ENCODE assay signal across 19 cellular contexts in genomic region chr12:88925370-88925915, GRCh38.
DNase-seq lines count a peak whose midpoint lies in the region; TF ChIP-seq lines count a peak whose summit lies in the region.
"Had no signal": no experiment of that assay in that cellular context is flagged by ENCODE, and none has a peak within 500 bp of the region (broad histone marks: within the 10 kb centered on the region; RNA-seq: fewer than 3 reads in every experiment).

No MANE protein-coding gene starts in this region.

- no peaks in the 10 kb centered on the region for H3K9me3 ChIP-seq in GM23248 (ENCODE audit: low read depth)
- no peaks in the 10 kb centered on the region for H3K9me3 ChIP-seq in MG63
- no peaks in the 10 kb centered on the region for H3K9me3 ChIP-seq in adrenal gland (replicated peaks in 1 of 3)
- H3K9me3 ChIP-seq: lower lobe of right lung, testis had no signal

- in situ Hi-C loops in GM23248 (cut with MboI): no loop called here

- no peak overlapping the region for H3K27ac Mint-ChIP-seq in activated T-helper 2 cell treated with anti-CD3 and anti-CD28 coated beads, Interferon-gamma antibody, Interleukin-2, Interleukin-4, amounts not matched to agents 10 μg/mL and 5 μg/mL and 100 μg/mL, durations not matched to agents 14 hours and 24 hours and 36 hours
- H3K27ac Mint-ChIP-seq: activated naive CD8-positive, alpha-beta T cell treated with anti-CD3 and anti-CD28 coated beads, Interleukin-2, amount 50 U/mL, for 24 hours; stimulated activated naive B cell treated with anti-CD40 and anti-IgM and Interleukin-4, amounts not matched to agents 10 μg/mL and 1 μg/mL and 100 μg/mL, for 72 hours had no signal

- no peaks in the 10 kb centered on the region for H3K36me3 Mint-ChIP-seq in activated T-helper 2 cell treated with anti-CD3 and anti-CD28 coated beads, Interferon-gamma antibody, Interleukin-2, Interleukin-4, amounts not matched to agents 10 μg/mL and 5 μg/mL and 100 μg/mL, durations not matched to agents 14 hours and 24 hours and 36 hours (ENCODE audit: low read depth)
- H3K36me3 Mint-ChIP-seq: stimulated activated naive B cell treated with anti-CD40 and anti-IgM and Interleukin-4, amounts not matched to agents 10 μg/mL and 1 μg/mL and 100 μg/mL, for 72 hours had no signal

- H3K4me3 ChIP-seq in GM23248 (peak overlapping the region; percentile 18), fibroblast of the aortic adventitia (ENCODE audit: low read depth, low read length) (no peak overlapping the region), MG63 (no peak overlapping the region), adrenal gland (no peak overlapping the region)
- H3K4me3 ChIP-seq: coronary artery, lower lobe of right lung, testis had no signal

- peak; percentile 54 for DNase-seq in GM23248
- peak; percentile 69 for DNase-seq in fibroblast of the aortic adventitia (ENCODE audit: low read depth)
- DNase-seq in MG63: no peak
- no peak for DNase-seq in activated T-helper 2 cell treated with anti-CD3 and anti-CD28 coated beads, Interferon-gamma antibody, Interleukin-2, Interleukin-4, amounts not matched to agents 10 μg/mL and 5 μg/mL and 100 μg/mL, durations not matched to agents 14 hours and 24 hours and 36 hours (ENCODE audit: low spot score)
- DNase-seq in adrenal gland: no peak
- DNase-seq in RKO (ENCODE audit: low spot score): no peak
- DNase-seq: activated CD4-positive, alpha-beta T cell treated with anti-CD3 and anti-CD28 coated beads, Interleukin-2, amount 50 U/mL, for 48 hours; activated CD8-positive, alpha-beta memory T cell treated with anti-CD3 and anti-CD28 coated beads, Interleukin-2, amount 50 U/mL, for 48 hours; activated effector memory CD4-positive, alpha-beta T cell treated with anti-CD3 and anti-CD28 coated beads, Interleukin-2, amount 50 U/mL, for 16 hours; activated naive CD8-positive, alpha-beta T cell treated with anti-CD3 and anti-CD28 coated beads, Interleukin-2, amount 50 U/mL, for 24 hours; kidney; lower lobe of right lung; NCI-H1105 treated with DMSO at 0.1 percent for 48 hours; NCI-H2081 treated with DMSO at 0.1 percent for 48 hours; RPMI8226; stimulated activated naive B cell treated with anti-CD40 and anti-IgM and Interleukin-4, amounts not matched to agents 10 μg/mL and 1 μg/mL and 100 μg/mL, for 72 hours; testis had no signal

- H3K4me3 Mint-ChIP-seq in activated T-helper 2 cell treated with anti-CD3 and anti-CD28 coated beads, Interferon-gamma antibody, Interleukin-2, Interleukin-4, amounts not matched to agents 10 μg/mL and 5 μg/mL and 100 μg/mL, durations not matched to agents 14 hours and 24 hours and 36 hours (ENCODE audit: low read depth): no peak overlapping the region
- H3K4me3 Mint-ChIP-seq: activated naive CD8-positive, alpha-beta T cell treated with anti-CD3 and anti-CD28 coated beads, Interleukin-2, amount 50 U/mL, for 24 hours; stimulated activated naive B cell treated with anti-CD40 and anti-IgM and Interleukin-4, amounts not matched to agents 10 μg/mL and 1 μg/mL and 100 μg/mL, for 72 hours had no signal

- peaks cover 29% of the 10 kb centered on the region for H3F3A ChIP-seq in GM23248 (ENCODE audit: insufficient read depth)

- H3K27ac ChIP-seq in GM23248: peak overlapping the region; percentile 55
- H3K27ac ChIP-seq in VCaP: peak overlapping the region; percentile 65
- no peak overlapping the region for H3K27ac ChIP-seq in adrenal gland
- H3K27ac ChIP-seq: coronary artery, lower lobe of right lung, testis had no signal

- no peaks in the 10 kb centered on the region for H3K4me1 Mint-ChIP-seq in activated T-helper 2 cell treated with anti-CD3 and anti-CD28 coated beads, Interferon-gamma antibody, Interleukin-2, Interleukin-4, amounts not matched to agents 10 μg/mL and 5 μg/mL and 100 μg/mL, durations not matched to agents 14 hours and 24 hours and 36 hours (ENCODE audit: low read depth)
- H3K4me1 Mint-ChIP-seq: activated naive CD8-positive, alpha-beta T cell treated with anti-CD3 and anti-CD28 coated beads, Interleukin-2, amount 50 U/mL, for 24 hours; stimulated activated naive B cell treated with anti-CD40 and anti-IgM and Interleukin-4, amounts not matched to agents 10 μg/mL and 1 μg/mL and 100 μg/mL, for 72 hours had no signal

- H4K20me1 ChIP-seq in GM23248 (ENCODE audit: insufficient read depth): no peaks in the 10 kb centered on the region

- no peak for TF ChIP-seq POLR2A in adrenal gland (IDR thresholded peaks at IDR 0.05)

- TF ChIP-seq CTCF in VCaP (conservative IDR thresholded peaks at IDR 0.05) (no peak), fibroblast of the aortic adventitia (IDR thresholded peaks at IDR 0.05; ENCODE audit: insufficient read depth, low read length) (no peak), adrenal gland (IDR thresholded peaks at IDR 0.05) (no peak)

- H3K79me2 ChIP-seq in GM23248 (ENCODE audit: insufficient read depth): no peaks in the 10 kb centered on the region

- no peaks in the 10 kb centered on the region; the same call in 1 of the 2 replicates for H3K9me2 ChIP-seq in GM23248 (ENCODE audit: insufficient read depth)

- WGBS in GM23248 (ENCODE audit: low coverage in 1 of 2, low lambda C conversion rate in 2 of 2, missing lambda C conversion rate in 2 of 2), 2 experiments: 0 to 13% methylated on average over 1 of the region's 1 CpG
- WGBS in adrenal gland, 4 donors: 87 to 93% (median 91%) methylated on average over 1 of the region's 1 CpG

- no peak overlapping the region for H2AFZ ChIP-seq in GM23248

- intact Hi-C loops in activated T-helper 2 cell treated with anti-CD3 and anti-CD28 coated beads, Interferon-gamma antibody, Interleukin-2, Interleukin-4, amounts not matched to agents 10 μg/mL and 5 μg/mL and 100 μg/mL, durations not matched to agents 14 hours and 24 hours and 36 hours (cut with micrococcal nuclease): no loop called here
- intact Hi-C loops in adrenal gland (cut with DNase I): no loop called here

- H3K27me3 Mint-ChIP-seq in activated T-helper 2 cell treated with anti-CD3 and anti-CD28 coated beads, Interferon-gamma antibody, Interleukin-2, Interleukin-4, amounts not matched to agents 10 μg/mL and 5 μg/mL and 100 μg/mL, durations not matched to agents 14 hours and 24 hours and 36 hours (ENCODE audit: low read depth): peaks cover 4% of the 10 kb centered on the region

- H3K9me3 Mint-ChIP-seq in activated T-helper 2 cell treated with anti-CD3 and anti-CD28 coated beads, Interferon-gamma antibody, Interleukin-2, Interleukin-4, amounts not matched to agents 10 μg/mL and 5 μg/mL and 100 μg/mL, durations not matched to agents 14 hours and 24 hours and 36 hours: no peaks in the 10 kb centered on the region
- H3K9me3 Mint-ChIP-seq: activated naive CD8-positive, alpha-beta T cell treated with anti-CD3 and anti-CD28 coated beads, Interleukin-2, amount 50 U/mL, for 24 hours; stimulated activated naive B cell treated with anti-CD40 and anti-IgM and Interleukin-4, amounts not matched to agents 10 μg/mL and 1 μg/mL and 100 μg/mL, for 72 hours had no signal

- H3K4me1 ChIP-seq in GM23248 (ENCODE audit: insufficient read depth): peaks cover 39% of the 10 kb centered on the region
- no peaks in the 10 kb centered on the region for H3K4me1 ChIP-seq in adrenal gland (replicated peaks in 1 of 2)
- H3K4me1 ChIP-seq: testis had no signal

- H3K36me3 ChIP-seq in GM23248 (ENCODE audit: low read depth) (no peaks in the 10 kb centered on the region), MG63 (no peaks in the 10 kb centered on the region), adrenal gland (replicated peaks in 1 of 2) (no peaks in the 10 kb centered on the region)
- H3K36me3 ChIP-seq: lower lobe of right lung had no signal

- no peaks in the 10 kb centered on the region for H3K27me3 ChIP-seq in GM23248 (replicated peaks; ENCODE audit: insufficient read depth)
- no peaks in the 10 kb centered on the region for H3K27me3 ChIP-seq in MG63
- H3K27me3 ChIP-seq in adrenal gland: no peaks in the 10 kb centered on the region
- H3K27me3 ChIP-seq: testis had no signal

- H3K9ac ChIP-seq in GM23248: peak overlapping the region; percentile 2; the same call in 1 of the 2 replicates

- H3K4me2 ChIP-seq in GM23248 (ENCODE audit: unreplicated experiment): peak overlapping the region; percentile 61

Comparison
In these comparisons a context has a peak if more than half of its experiments do, and no peak if none do; other contexts are left out.
1. DNase-seq: peak in GM23248 (single experiment) and fibroblast of the aortic adventitia (single experiment); none in MG63 (single experiment), activated T-helper 2 cell treated with anti-CD3 and anti-CD28 coated beads, Interferon-gamma antibody, Interleukin-2, Interleukin-4, amounts not matched to agents 10 μg/mL and 5 μg/mL and 100 μg/mL, durations not matched to agents 14 hours and 24 hours and 36 hours (single experiment), adrenal gland (0 of 7) and RKO (single experiment).
2. H3K27ac ChIP-seq: peak in GM23248 (single experiment) and VCaP (single experiment); none in adrenal gland (0 of 5).